In the genomic region with DNA sequence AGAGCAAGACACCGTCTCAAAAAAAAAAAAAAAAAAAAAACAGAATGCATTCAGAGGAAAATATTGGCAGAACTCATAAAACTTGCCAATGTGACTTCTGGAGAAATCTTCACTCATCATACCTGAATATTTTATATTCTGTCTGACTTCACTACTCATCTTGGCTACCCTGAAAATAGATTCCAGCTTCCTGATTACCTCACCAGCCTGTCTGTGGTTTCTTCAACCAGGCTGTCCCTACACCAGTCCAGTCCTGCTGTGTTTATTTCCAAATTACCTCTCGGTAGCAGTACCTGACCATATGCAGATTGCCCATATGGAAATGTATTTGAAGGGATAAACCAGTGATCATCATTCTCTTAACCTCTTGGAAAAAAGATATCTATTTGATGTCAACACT, we compare ENCODE assay signal across 23 cellular contexts. TPM values are rescaled to one million over a fixed set of nuclear protein-coding genes. Genes with fewer than 3 reads are reported as not detected.
"Had no signal": no experiment of that assay in that cellular context is flagged by ENCODE, and none has a peak within 500 bp of the region (broad histone marks: within the 10 kb centered on the region; RNA-seq: fewer than 3 reads in every experiment).

No MANE protein-coding gene starts in this region.

- H3K27ac ChIP-seq: body of pancreas, sigmoid colon, testis, vagina had no signal

- H3K27me3 ChIP-seq: body of pancreas, sigmoid colon, testis, vagina had no signal

- H3K4me1 ChIP-seq: sigmoid colon, testis, vagina had no signal

- H3K36me3 ChIP-seq: sigmoid colon, vagina had no signal

- FAIRE-seq: frontal cortex had no signal

- DNase-seq: activated CD4-positive, alpha-beta T cell treated with anti-CD3 and anti-CD28 coated beads, Interleukin-2, amount 10 ng/mL, durations not matched to agents 24 days and 14 days; activated CD8-positive, alpha-beta T cell treated with anti-CD3 and anti-CD28 coated beads, Interleukin-2, amount 10 ng/mL, durations not matched to agents 7 days and 5 days; activated gamma-delta T cell; anterior cingulate cortex; body of pancreas; central memory CD4-positive, alpha-beta T cell; dermis blood vessel endothelial cell; effector CD8-positive, alpha-beta T cell; head of caudate nucleus; hypothalamus; mucosa of descending colon; naive B cell; occipital lobe; posterior cingulate gyrus; sigmoid colon; stimulated activated CD4-positive, alpha-beta T cell treated with anti-CD3 and anti-CD28 coated beads, Interleukin-4, amount 100 ng/mL, for 1 hour; stimulated activated naive CD4-positive, alpha-beta T cell; T-helper 17 cell; testis; trophoblast cell had no signal

- H3K9me3 ChIP-seq: body of pancreas, mucosa of descending colon, sigmoid colon, testis, vagina had no signal

- H3K4me3 ChIP-seq: body of pancreas, mucosa of descending colon, sigmoid colon, testis, vagina had no signal

RNA-seq across cellular contexts. Expression of a gene that starts 9.3 kb away (rescaled TPM):
- total RNA-seq: activated CD4-positive, alpha-beta T cell treated with anti-CD3 and anti-CD28 coated beads, Interleukin-2, amount 10 ng/mL, durations not matched to agents 24 days and 14 days; activated CD8-positive, alpha-beta T cell treated with anti-CD3 and anti-CD28 coated beads, Interleukin-2, amount 10 ng/mL, durations not matched to agents 7 days and 5 days; activated T-helper 1 cell treated with anti-CD3 and anti-CD28 coated beads, Interleukin-12 subunit alpha, Interleukin-12 subunit beta, Interleukin-2, Interleukin-4 antibody, amounts not matched to agents 30 ng/mL and 10 ng/mL and 1 ng/mL, durations not matched to agents 14 hours and 24 hours and 36 hours; T-helper 17 cell had no signal
